8 cellular contexts compared by ENCODE assay signal in genomic region chr14:89617471-89618291, GRCh38.
A peak's percentile ranks its signal among the peaks of the same experiment; 100 is the strongest.
DNase-seq lines count a peak whose midpoint lies in the region; ATAC-seq and TF ChIP-seq lines count a peak whose summit lies in the region.

No MANE protein-coding gene starts in this region.

- peaks cover 44% of the 10 kb centered on the region for H3K79me2 ChIP-seq in GM23248 (ENCODE audit: insufficient read depth)

- H3F3A ChIP-seq in GM23248 (ENCODE audit: insufficient read depth), result peaks cover 13% of the 10 kb centered on the region; the same call in 1 of the 2 replicates

- 2% methylated on average over 19 of the region's 19 CpGs for WGBS in GM23248 (ENCODE audit: low coverage in 1 of 2, low lambda C conversion rate in 2 of 2, missing lambda C conversion rate in 2 of 2), 2 experiments

- peak overlapping the region; percentile 86 for H3K27ac ChIP-seq in GM23248

- peaks cover 13% of the 10 kb centered on the region for H3K4me1 ChIP-seq in GM23248 (ENCODE audit: insufficient read depth)

- no peaks in the 10 kb centered on the region for H3K9me3 ChIP-seq in GM23248 (ENCODE audit: low read depth)

- DNase-seq in G401 (ENCODE audit: low spot score), result peak; percentile 84
- peak; percentile 76 for DNase-seq in GM23248
- DNase-seq in NCI-H446 (lab: John Stamatoyannopoulos, UW), result peak; percentile 29 to 39
- peak; percentile 23 for DNase-seq in activated naive CD4-positive, alpha-beta T cell treated with anti-CD3 and anti-CD28 coated beads, Interleukin-2, amount 50 U/mL, for 16 hours
- peak; percentile 40 for DNase-seq in germinal center (ENCODE audit: low spot score)
- DNase-seq in neural crest cell (ENCODE audit: low read depth, low spot score), result peak; percentile 6
- DNase-seq in RKO (ENCODE audit: low spot score), result no peak

- H3K36me3 ChIP-seq in GM23248 (ENCODE audit: low read depth), result no peaks in the 10 kb centered on the region

- H3K27me3 ChIP-seq in GM23248 (replicated peaks; ENCODE audit: insufficient read depth), result no peaks in the 10 kb centered on the region

- H3K9me2 ChIP-seq in GM23248 (ENCODE audit: insufficient read depth), result no peaks in the 10 kb centered on the region

- peaks cover 23% of the 10 kb centered on the region for H3K27me3 Mint-ChIP-seq in neural crest cell (ENCODE audit: low read depth)

- no peaks in the 10 kb centered on the region for H3K9me3 Mint-ChIP-seq in neural crest cell

- H3K27ac Mint-ChIP-seq in neural crest cell (ENCODE audit: unreplicated experiment), result peak overlapping the region; percentile 38

- no peaks in the 10 kb centered on the region for H3K36me3 Mint-ChIP-seq in neural crest cell (ENCODE audit: low read depth)

- H3K4me1 Mint-ChIP-seq in neural crest cell, result peaks cover 51% of the 10 kb centered on the region

- peak overlapping the region; percentile 93 for H3K4me3 Mint-ChIP-seq in neural crest cell

- peak overlapping the region; percentile 91 for H3K9ac ChIP-seq in GM23248

- in situ Hi-C loops in G401 (cut with HindIII; ENCODE audit: low sequenced_read_pairs) (no loop called here), GM23248 (cut with MboI) (no loop called here)

- peak overlapping the region; percentile 94 for H3K4me2 ChIP-seq in GM23248 (ENCODE audit: unreplicated experiment)

- H3K4me3 ChIP-seq in GM23248, result peak overlapping the region; percentile 91

- TF ChIP-seq CTCF in neural crest cell (conservative IDR thresholded peaks at IDR 0.05), result no peak

- ATAC-seq in GM21717 (IDR thresholded peaks at IDR 0.05; ENCODE audit: unreplicated experiment), result no peak

- no peaks in the 10 kb centered on the region for H4K20me1 ChIP-seq in GM23248 (ENCODE audit: insufficient read depth)

- H2AFZ ChIP-seq in GM23248, result peak overlapping the region; percentile 95
